ENCODE assay signal across 13 cellular contexts in the genomic region with DNA sequence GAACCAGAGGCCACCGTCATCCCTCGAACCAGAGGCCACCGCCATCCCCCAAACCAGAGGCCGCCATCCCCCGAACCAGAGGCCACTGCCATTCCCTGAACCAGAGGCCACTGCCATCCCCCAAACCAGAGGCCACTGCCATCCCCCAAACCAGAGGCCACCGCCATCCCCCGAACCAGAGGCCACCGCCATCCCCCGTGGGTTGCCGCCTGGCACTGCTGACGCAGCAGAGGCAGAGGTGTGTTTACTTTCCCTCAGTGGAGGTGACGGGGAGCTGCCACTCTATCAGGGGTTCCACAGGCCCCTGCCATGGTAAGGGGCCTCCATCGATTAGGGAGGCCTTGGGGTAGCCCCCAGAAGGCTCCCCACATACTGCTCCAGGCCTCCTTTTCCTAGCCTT. TPM values are rescaled to one million over a fixed set of nuclear protein-coding genes. Genes with fewer than 3 reads are reported as not detected.
DNase-seq lines count a peak whose midpoint lies in the region; ATAC-seq lines count a peak whose summit lies in the region.
"Had no signal": no experiment of that assay in that cellular context is flagged by ENCODE, and none has a peak within 500 bp of the region (broad histone marks: within the 10 kb centered on the region; RNA-seq: fewer than 3 reads in every experiment).

No MANE protein-coding gene starts in this region.

- no peak overlapping the region for H3K27ac Mint-ChIP-seq in stimulated activated naive CD8-positive, alpha-beta T cell treated with anti-CD3 and anti-CD28 coated beads, Interleukin-15, Interleukin-2, amounts not matched to agents 100 ng/mL and 50 ng/mL, for 24 hours
- peak overlapping the region; percentile 29 for H3K27ac Mint-ChIP-seq in T-helper 17 cell
- peak overlapping the region; percentile 84 for H3K27ac Mint-ChIP-seq in memory B cell
- H3K27ac Mint-ChIP-seq: activated naive CD4-positive, alpha-beta T cell treated with anti-CD3 and anti-CD28 coated beads, Interleukin-2, amount 10 ng/mL, durations not matched to agents 7 days and 5 days had no signal

- no peaks in the 10 kb centered on the region for H3K9me3 ChIP-seq in T-helper 17 cell (ENCODE audit: control insufficient read depth, low read length, poor library complexity, severe bottlenecking)

- H3K27me3 Mint-ChIP-seq in stimulated activated naive CD8-positive, alpha-beta T cell treated with anti-CD3 and anti-CD28 coated beads, Interleukin-15, Interleukin-2, amounts not matched to agents 100 ng/mL and 50 ng/mL, for 24 hours = peaks cover 10% of the 10 kb centered on the region
- H3K27me3 Mint-ChIP-seq in T-helper 17 cell (peaks cover 28% of the 10 kb centered on the region), memory B cell (peaks cover 4% of the 10 kb centered on the region)

- no peak for DNase-seq in stimulated activated naive CD8-positive, alpha-beta T cell treated with anti-CD3 and anti-CD28 coated beads, Interleukin-15, Interleukin-2, amounts not matched to agents 100 U/mL and 50 U/mL, for 24 hours
- DNase-seq in T-helper 17 cell (no peak), memory B cell (ENCODE audit: low spot score in 2 of 2) (no peak), GF-D8 (lab: John Stamatoyannopoulos, UW) (no peak), NCI-H1105 (lab: John Stamatoyannopoulos, UW) (no peak)
- DNase-seq: activated naive CD4-positive, alpha-beta T cell treated with anti-CD3 and anti-CD28 coated beads, Interleukin-2, amount 10 ng/mL, durations not matched to agents 7 days and 5 days; effector CD4-positive, alpha-beta T cell; NCI-H1930; PC-3; stimulated activated naive CD4-positive, alpha-beta T cell had no signal

- no peaks in the 10 kb centered on the region for H3K9me3 Mint-ChIP-seq in stimulated activated naive CD8-positive, alpha-beta T cell treated with anti-CD3 and anti-CD28 coated beads, Interleukin-15, Interleukin-2, amounts not matched to agents 100 ng/mL and 50 ng/mL, for 24 hours
- no peaks in the 10 kb centered on the region for H3K9me3 Mint-ChIP-seq in memory B cell
- H3K9me3 Mint-ChIP-seq: activated naive CD4-positive, alpha-beta T cell treated with anti-CD3 and anti-CD28 coated beads, Interleukin-2, amount 10 ng/mL, durations not matched to agents 7 days and 5 days had no signal

- H3K4me1 Mint-ChIP-seq in stimulated activated naive CD8-positive, alpha-beta T cell treated with anti-CD3 and anti-CD28 coated beads, Interleukin-15, Interleukin-2, amounts not matched to agents 100 ng/mL and 50 ng/mL, for 24 hours (ENCODE audit: low read depth) = peaks cover 54% of the 10 kb centered on the region
- H3K4me1 Mint-ChIP-seq in T-helper 17 cell = peaks cover 16% of the 10 kb centered on the region
- peaks cover 49% of the 10 kb centered on the region for H3K4me1 Mint-ChIP-seq in memory B cell

- H3K36me3 Mint-ChIP-seq in stimulated activated naive CD8-positive, alpha-beta T cell treated with anti-CD3 and anti-CD28 coated beads, Interleukin-15, Interleukin-2, amounts not matched to agents 100 ng/mL and 50 ng/mL, for 24 hours (ENCODE audit: low read depth) = no peaks in the 10 kb centered on the region
- H3K36me3 Mint-ChIP-seq in T-helper 17 cell (ENCODE audit: low read depth) (no peaks in the 10 kb centered on the region), memory B cell (peaks cover 2% of the 10 kb centered on the region)

- no peak for ATAC-seq in stimulated activated naive CD8-positive, alpha-beta T cell treated with anti-CD3 and anti-CD28 coated beads, Interleukin-15, Interleukin-2, amounts not matched to agents 100 U/mL and 50 U/mL, for 24 hours
- ATAC-seq in T-helper 17 cell (no peak), memory B cell (ENCODE audit: low read depth) (no peak), GM19397 (IDR thresholded peaks at IDR 0.05; ENCODE audit: unreplicated experiment) (no peak), GM21381 (IDR thresholded peaks at IDR 0.05; ENCODE audit: unreplicated experiment) (no peak)
- ATAC-seq: PC-3 had no signal

- H3K4me3 Mint-ChIP-seq in stimulated activated naive CD8-positive, alpha-beta T cell treated with anti-CD3 and anti-CD28 coated beads, Interleukin-15, Interleukin-2, amounts not matched to agents 100 ng/mL and 50 ng/mL, for 24 hours = peak overlapping the region; percentile 26
- H3K4me3 Mint-ChIP-seq in T-helper 17 cell (no peak overlapping the region), memory B cell (peak overlapping the region; percentile 93)
- H3K4me3 Mint-ChIP-seq: activated naive CD4-positive, alpha-beta T cell treated with anti-CD3 and anti-CD28 coated beads, Interleukin-2, amount 10 ng/mL, durations not matched to agents 7 days and 5 days had no signal

RNA-seq across cellular contexts. Expression of a gene that starts 1.5 kb away (rescaled TPM):
- total RNA-seq in T-helper 17 cell = 100 to 1,000 TPM; 114 to 128 TPM
